In genomic region chr3:47961815-47962606, GRCh38 we compare ENCODE assay signal across 10 cellular contexts. TPM values are rescaled to one million over a fixed set of nuclear protein-coding genes. Genes with fewer than 3 reads are reported as not detected.
DNase-seq lines count a peak whose midpoint lies in the region; ATAC-seq and TF ChIP-seq lines count a peak whose summit lies in the region.
"Had no signal": no experiment of that assay in that cellular context is flagged by ENCODE, and none has a peak within 500 bp of the region (broad histone marks: within the 10 kb centered on the region; RNA-seq: fewer than 3 reads in every experiment).

No MANE protein-coding gene starts in this region.

- H3K27ac Mint-ChIP-seq in CD4-positive, alpha-beta T cell, result peak overlapping the region; percentile 77

- POLR2A ChIA-PET in CD4-positive, alpha-beta T cell (lab: Charles Lee), result interaction anchor here (0.7 to 1.3 kb wide), 3 partner anchors 9 to 1641 kb away, joined by 3 to 5 read pairs (median 4); no protein-coding TSS in a partner anchor

- H3K4me1 Mint-ChIP-seq in CD4-positive, alpha-beta T cell (ENCODE audit: low read depth), result peaks cover 23% of the 10 kb centered on the region

- H3K4me3 Mint-ChIP-seq in CD4-positive, alpha-beta T cell, result peak overlapping the region; percentile 61

- CTCF ChIA-PET in CD4-positive, alpha-beta T cell (lab: Charles Lee), result interaction anchor here (2.4 kb wide), 1 partner anchor 28 kb away, joined by 9 read pairs; no protein-coding TSS in a partner anchor

- peak; percentile 95 for ATAC-seq in CD4-positive, alpha-beta T cell (ENCODE audit: poor library complexity)
- ATAC-seq in GM18511 (IDR thresholded peaks at IDR 0.05; ENCODE audit: unreplicated experiment) (no peak), HG02840 (IDR thresholded peaks at IDR 0.05; ENCODE audit: low FRiP score, unreplicated experiment) (no peak)

- H3K27me3 Mint-ChIP-seq in CD4-positive, alpha-beta T cell, result no peaks in the 10 kb centered on the region

- TF ChIP-seq CTCF in CD4-positive, alpha-beta T cell (IDR thresholded peaks at IDR 0.05), result no peak

- no peaks in the 10 kb centered on the region for H3K9me3 ChIP-seq in CD4-positive, alpha-beta T cell (ENCODE audit: control insufficient read depth, low read length)
- H3K9me3 ChIP-seq: sigmoid colon, vagina had no signal

- DNase-seq in CD4-positive, alpha-beta T cell, result peak in 9 of 10 experiments; percentile 1 to 38 (median 16)
- DNase-seq in KBM-7 (peak; percentile 23), activated T-helper 1 cell treated with Interleukin-2 at 50 U/mL for 16 hours (ENCODE audit: low read depth) (peak; percentile 1), iPS DF 19.7 (ENCODE audit: low read depth, low spot score) (peak; percentile 48), cerebellum (ENCODE audit: low spot score) (no peak)
- no peak for DNase-seq in NK-92 treated with Interleukin-12 subunit alpha and Interleukin-12 subunit beta, amount 100 ng/mL, for 24 hours (lab: John Stamatoyannopoulos, UW)
- DNase-seq: sigmoid colon had no signal

- H3K36me3 Mint-ChIP-seq in CD4-positive, alpha-beta T cell (ENCODE audit: low read depth), result no peaks in the 10 kb centered on the region

- intact Hi-C loops in CD4-positive, alpha-beta T cell (cut with DNase I, micrococcal nuclease), result loop anchor here in 1 of 2 experiments (10.0 kb wide), 1 partner anchor 1157 kb away; no protein-coding TSS in a partner anchor

- in situ Hi-C loops in KBM-7 (cut with MboI; ENCODE audit: low pct_unique_long_range_greater_than_20kb, low sequenced_read_pairs), result no loop called here

- H3K27ac ChIP-seq in CD4-positive, alpha-beta T cell (ENCODE audit: low read depth, low read length), result no peak overlapping the region
- H3K27ac ChIP-seq: vagina had no signal

- no peaks in the 10 kb centered on the region for H3K9me3 Mint-ChIP-seq in CD4-positive, alpha-beta T cell

- no peaks in the 10 kb centered on the region for H3K27me3 ChIP-seq in CD4-positive, alpha-beta T cell (ENCODE audit: control insufficient read depth, insufficient read depth, low read length)
- H3K27me3 ChIP-seq: sigmoid colon, vagina had no signal

RNA-seq across cellular contexts. Expression of gene MAP4, which starts 54.2 kb away (rescaled TPM):
- total RNA-seq in CD4-positive, alpha-beta T cell, result 10 to 100 TPM; 42.2 to 42.6 TPM
- 149 TPM for total RNA-seq in cerebellum

Comparison
In these comparisons a context has a peak if more than half of its experiments do, and no peak if none do; other contexts are left out.
1. DNase-seq: peak in CD4-positive, alpha-beta T cell (9 of 10), KBM-7 (single experiment), activated T-helper 1 cell treated with Interleukin-2 at 50 U/mL for 16 hours (single experiment) and iPS DF 19.7 (single experiment); none in cerebellum (single experiment) and NK-92 treated with Interleukin-12 subunit alpha and Interleukin-12 subunit beta, amount 100 ng/mL, for 24 hours (single experiment).